8 cellular contexts compared by ENCODE assay signal in the genomic region with DNA sequence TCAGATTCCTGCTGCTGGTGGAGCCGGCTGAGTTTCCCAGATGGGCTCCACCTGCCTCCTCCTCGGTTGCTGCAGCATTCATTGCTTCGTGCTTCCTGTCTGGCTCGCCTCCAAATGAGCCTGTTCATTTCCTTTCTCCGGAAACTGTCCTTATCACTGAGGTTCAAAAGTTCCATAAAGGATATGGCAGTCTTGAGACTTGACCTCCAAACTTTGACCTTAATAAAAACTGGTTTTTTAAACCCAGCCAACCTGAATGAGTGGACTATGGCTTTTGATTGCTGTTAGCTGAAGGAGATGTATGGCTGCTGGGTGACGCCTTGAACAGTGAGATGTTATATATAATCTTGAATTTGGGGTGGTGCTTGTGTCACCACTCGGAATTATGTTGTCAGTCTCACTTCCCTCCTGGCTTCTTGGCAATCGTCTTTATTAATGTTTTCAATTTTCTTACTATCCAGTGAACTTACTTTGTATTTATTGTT.
DNase-seq lines count a peak whose midpoint lies in the region; ATAC-seq, FAIRE-seq and TF ChIP-seq lines count a peak whose summit lies in the region.

No MANE protein-coding gene starts in this region.

- H3K9me2 ChIP-seq in Loucy (replicated peaks; ENCODE audit: low read depth, low read length): no peaks in the 10 kb centered on the region

- H3K27ac Mint-ChIP-seq in CD4-positive, CD25-positive, alpha-beta regulatory T cell: peak overlapping the region; percentile 97 to 98 (median 98)
- H3K27ac Mint-ChIP-seq in T-cell: peak overlapping the region; percentile 99 to 100

- intact Hi-C loops in endothelial cell of umbilical vein (cut with micrococcal nuclease) (loop anchor here (1.0 kb wide), 1 partner anchor 63 kb away; a partner anchor contains a TSS), sigmoid colon (cut with DNase I) (no loop called here)

- POLR2A ChIA-PET in T-cell (lab: Charles Lee) (interaction anchor here (0.6 to 0.9 kb wide), 2 partner anchors 51 to 216 kb away, joined by 3 read pairs; no protein-coding TSS in a partner anchor), endothelial cell of umbilical vein (lab: Charles Lee) (no interaction called here)

- no peaks in the 10 kb centered on the region for H3K27me3 ChIP-seq in CD4-positive, CD25-positive, alpha-beta regulatory T cell (ENCODE audit: control insufficient read depth, insufficient read depth, low read length)
- H3K27me3 ChIP-seq in Loucy (ENCODE audit: insufficient read depth, low read length, poor library complexity, severe bottlenecking): no peaks in the 10 kb centered on the region
- H3K27me3 ChIP-seq in endothelial cell of umbilical vein (ENCODE audit: control insufficient read depth in 2 of 2, insufficient read depth in 2 of 2, low read length in 2 of 2): no peaks in the 10 kb centered on the region
- no peaks in the 10 kb centered on the region for H3K27me3 ChIP-seq in sigmoid colon

- FAIRE-seq in endothelial cell of umbilical vein (lab: Jason Lieb, UNC): peak; percentile 85

- H3K4me1 Mint-ChIP-seq in CD4-positive, CD25-positive, alpha-beta regulatory T cell: peaks cover 44 to 93% (median 71%) of the 10 kb centered on the region in 4 donors
- H3K4me1 Mint-ChIP-seq in T-cell: peaks cover 88 to 95% (median 92%) of the 10 kb centered on the region in 3 donors

- H3K79me2 ChIP-seq in Loucy (ENCODE audit: insufficient read depth, low read length) (peaks cover 76% of the 10 kb centered on the region), endothelial cell of umbilical vein (ENCODE audit: control insufficient read depth, insufficient read depth, low read length) (peaks cover 70% of the 10 kb centered on the region)

- no peaks in the 10 kb centered on the region for H3K9me3 Mint-ChIP-seq in CD4-positive, CD25-positive, alpha-beta regulatory T cell
- H3K9me3 Mint-ChIP-seq in T-cell: no peaks in the 10 kb centered on the region

- peaks cover 8% of the 10 kb centered on the region for H3F3A ChIP-seq in Loucy (ENCODE audit: low read depth)

- DNase-seq in CD4-positive, CD25-positive, alpha-beta regulatory T cell: peak in 1 of 3 donors; percentile 40
- DNase-seq in T-cell: peak in 12 of 34 experiments; percentile 11 to 52 (median 44)
- peak; percentile 87 for DNase-seq in endothelial cell of umbilical vein (ENCODE audit: low read depth, low spot score)
- DNase-seq in sigmoid colon: peak; percentile 73
- no peak for DNase-seq in HuH-7.5 (ENCODE audit: low spot score)

- H3K27ac ChIP-seq in CD4-positive, CD25-positive, alpha-beta regulatory T cell (ENCODE audit: insufficient read depth, low read length, poor library complexity, severe bottlenecking): peak overlapping the region; percentile 92
- H3K27ac ChIP-seq in endothelial cell of umbilical vein (ENCODE audit: insufficient read depth, low read depth, low read length): peak overlapping the region; percentile 61
- peak overlapping the region; percentile 79 to 92 (median 80) for H3K27ac ChIP-seq in sigmoid colon

- dilution Hi-C loops in endothelial cell of umbilical vein (cut with MboI; ENCODE audit: extremely low pct_ligation_motif_present, low sequenced_read_pairs): no loop called here

- H4K20me1 ChIP-seq in Loucy (ENCODE audit: insufficient read depth, low read length, poor library complexity, severe bottlenecking) (no peaks in the 10 kb centered on the region), endothelial cell of umbilical vein (replicated peaks; ENCODE audit: control insufficient read depth, extremely low read depth, insufficient read depth, low read length) (no peaks in the 10 kb centered on the region)

- H3K36me3 Mint-ChIP-seq in CD4-positive, CD25-positive, alpha-beta regulatory T cell: peaks cover 15% of the 10 kb centered on the region
- peaks cover 10% of the 10 kb centered on the region for H3K36me3 Mint-ChIP-seq in T-cell

- H3K9ac ChIP-seq in Loucy (ENCODE audit: low read depth, low read length, poor library complexity, severe bottlenecking): peak overlapping the region; percentile 18
- H3K9ac ChIP-seq in endothelial cell of umbilical vein (replicated peaks; ENCODE audit: extremely low read depth, insufficient read depth, low read length): no peak overlapping the region

- peak overlapping the region; percentile 45 for H3K4me2 ChIP-seq in Loucy (ENCODE audit: low read depth, low read length, poor library complexity, severe bottlenecking)
- H3K4me2 ChIP-seq in endothelial cell of umbilical vein (ENCODE audit: insufficient read depth, low read length): peak overlapping the region; percentile 60

- H3K9me1 ChIP-seq in endothelial cell of umbilical vein (replicated peaks; ENCODE audit: control insufficient read depth, extremely low read depth, insufficient read depth, low read length): no peaks in the 10 kb centered on the region

- BruUV-seq in endothelial cell of umbilical vein (replicated peaks; lab: Mats Ljungman, UMichigan): no TSS peak

- H3K36me3 ChIP-seq in CD4-positive, CD25-positive, alpha-beta regulatory T cell (ENCODE audit: control insufficient read depth, insufficient read depth, low read length): peaks cover under 1% of the 10 kb centered on the region
- no peaks in the 10 kb centered on the region for H3K36me3 ChIP-seq in Loucy (ENCODE audit: insufficient read depth, low read length)
- no peaks in the 10 kb centered on the region for H3K36me3 ChIP-seq in endothelial cell of umbilical vein (ENCODE audit: control insufficient read depth in 2 of 2, extremely low read depth in 1 of 2, insufficient read depth in 2 of 2, low read length in 2 of 2)
- no peaks in the 10 kb centered on the region for H3K36me3 ChIP-seq in sigmoid colon

- 4 to 16% methylated on average over 8 of the region's 8 CpGs for WGBS in sigmoid colon, 2 donors

- CTCF ChIA-PET in T-cell (lab: Charles Lee) (interaction anchor here in 1 of 2 donors (1.1 kb wide), 1 partner anchor 25 kb away, joined by 6 read pairs; no protein-coding TSS in a partner anchor), endothelial cell of umbilical vein (lab: Charles Lee) (interaction anchor here (1.2 to 3.1 kb wide), 2 partner anchors 12 to 124 kb away, joined by 4 to 12 read pairs; no protein-coding TSS in a partner anchor)

- H3K9me3 ChIP-seq in CD4-positive, CD25-positive, alpha-beta regulatory T cell (ENCODE audit: control insufficient read depth in 2 of 2, low read length in 2 of 2): no peaks in the 10 kb centered on the region
- H3K9me3 ChIP-seq in Loucy (ENCODE audit: insufficient read depth, low read depth, low read length) (no peaks in the 10 kb centered on the region), endothelial cell of umbilical vein (replicated peaks; ENCODE audit: control insufficient read depth, insufficient read depth, low read length) (no peaks in the 10 kb centered on the region), sigmoid colon (no peaks in the 10 kb centered on the region)

- TF ChIP-seq POLR2A in endothelial cell of umbilical vein (IDR thresholded peaks at IDR 0.05; ENCODE audit: low read depth, low read length) (no peak), sigmoid colon (IDR thresholded peaks at IDR 0.05) (no peak)

- no peak overlapping the region for H2AFZ ChIP-seq in Loucy (ENCODE audit: low read length)
- H2AFZ ChIP-seq in endothelial cell of umbilical vein (ENCODE audit: low read depth, low read length): no peak overlapping the region

- peak overlapping the region; percentile 38 for H3K4me3 ChIP-seq in CD4-positive, CD25-positive, alpha-beta regulatory T cell (ENCODE audit: low read depth, low read length)
- peak overlapping the region; percentile 5 for H3K4me3 ChIP-seq in Loucy (ENCODE audit: low read length, poor library complexity, severe bottlenecking)
- H3K4me3 ChIP-seq in endothelial cell of umbilical vein (replicated peaks in 1 of 3; ENCODE audit: insufficient read depth in 1 of 3, low read depth in 1 of 3, low read length in 3 of 3): no peak overlapping the region
- no peak overlapping the region for H3K4me3 ChIP-seq in sigmoid colon

- TF ChIP-seq CTCF in Loucy (conservative IDR thresholded peaks at IDR 0.05; ENCODE audit: low read length) (no peak), endothelial cell of umbilical vein (IDR thresholded peaks at IDR 0.05; ENCODE audit: extremely low read depth in 1 of 2, insufficient read depth in 1 of 2, low read depth in 1 of 2, low read length in 2 of 2) (no peak), sigmoid colon (IDR thresholded peaks at IDR 0.05) (no peak)

- peak overlapping the region; percentile 80 to 89 (median 84) for H3K4me3 Mint-ChIP-seq in CD4-positive, CD25-positive, alpha-beta regulatory T cell
- peak overlapping the region; percentile 63 to 90 (median 74) for H3K4me3 Mint-ChIP-seq in T-cell

- no peaks in the 10 kb centered on the region for H3K27me3 Mint-ChIP-seq in CD4-positive, CD25-positive, alpha-beta regulatory T cell
- no peaks in the 10 kb centered on the region for H3K27me3 Mint-ChIP-seq in T-cell

- H3K4me1 ChIP-seq in CD4-positive, CD25-positive, alpha-beta regulatory T cell (ENCODE audit: control insufficient read depth, insufficient read depth, low read length, poor library complexity, severe bottlenecking): peaks cover 100% of the 10 kb centered on the region
- H3K4me1 ChIP-seq in Loucy (ENCODE audit: insufficient read depth, low read length, poor library complexity, severe bottlenecking): peaks cover 63% of the 10 kb centered on the region
- H3K4me1 ChIP-seq in endothelial cell of umbilical vein (ENCODE audit: control insufficient read depth, extremely low read depth, insufficient read depth, low read length): peaks cover 80% of the 10 kb centered on the region
- H3K4me1 ChIP-seq in sigmoid colon: peaks cover 0 to 97% (median 92%) of the 10 kb centered on the region in 4 donors

- ATAC-seq in CD4-positive, CD25-positive, alpha-beta regulatory T cell (ENCODE audit: low read depth in 2 of 2): no peak
- ATAC-seq in T-cell (replicated peaks in 1 of 4) (no peak), HG02885 (IDR thresholded peaks at IDR 0.05; ENCODE audit: poor library complexity, unreplicated experiment) (no peak), HG02763 (IDR thresholded peaks at IDR 0.05; ENCODE audit: unreplicated experiment) (no peak)

- TF ChIP-seq EP300 in sigmoid colon (IDR thresholded peaks at IDR 0.05): no peak

TF ChIP-seq in endothelial cell of umbilical vein, 7 proteins besides CTCF, POLR2A, EP300 and RAD21 (continues in another document):
- TF ChIP-seq EZH2 (IDR thresholded peaks at IDR 0.05; ENCODE audit: borderline replicate concordance, low read depth, low read length, severe bottlenecking): no peak
- peak; percentile 43 for TF ChIP-seq FOS (IDR thresholded peaks at IDR 0.05; ENCODE audit: borderline replicate concordance, insufficient read depth, low read length)
- TF ChIP-seq POLR2AphosphoS5 (IDR thresholded peaks at IDR 0.05; ENCODE audit: insufficient read depth, low read depth, low read length): peak; percentile 86
- TF ChIP-seq GATA2 (IDR thresholded peaks at IDR 0.05; ENCODE audit: insufficient read depth, insufficient read length, low read depth, low read length): peak; percentile 93
- no peak for TF ChIP-seq MYC (IDR thresholded peaks at IDR 0.05; ENCODE audit: low read depth, low read length)
- TF ChIP-seq, protein P1, sequence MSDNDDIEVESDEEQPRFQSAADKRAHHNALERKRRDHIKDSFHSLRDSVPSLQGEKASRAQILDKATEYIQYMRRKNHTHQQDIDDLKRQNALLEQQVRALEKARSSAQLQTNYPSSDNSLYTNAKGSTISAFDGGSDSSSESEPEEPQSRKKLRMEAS (IDR thresholded peaks at IDR 0.05; ENCODE audit: insufficient read depth, insufficient read length): no peak

Comparison
In these comparisons a context has a peak if more than half of its experiments do, and no peak if none do; other contexts are left out.
1. H3K4me3 ChIP-seq: peak in CD4-positive, CD25-positive, alpha-beta regulatory T cell (single experiment) and Loucy (single experiment); none in endothelial cell of umbilical vein (0 of 3) and sigmoid colon (0 of 4).
2. Peak in every context shown above with its lines, with median percentiles within 50 percentile points of each other: H3K27ac ChIP-seq.